ENCODE assay signal across 8 cellular contexts in the genomic region with DNA sequence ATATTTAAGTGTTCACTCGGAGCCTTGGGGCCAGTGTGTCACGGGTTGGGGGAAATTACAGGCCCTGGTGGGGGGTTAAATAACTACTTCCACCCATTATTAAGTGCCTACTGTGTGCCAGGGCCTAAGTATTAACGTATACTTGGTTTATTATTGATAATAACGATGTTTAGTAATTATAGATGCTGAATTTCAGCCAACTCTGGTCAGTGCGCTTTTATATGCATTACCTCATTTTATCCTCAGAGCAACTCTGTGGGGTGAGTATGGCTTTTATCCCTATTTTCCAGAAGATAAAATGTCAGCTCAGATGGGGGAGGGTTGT. TPM values are rescaled to one million over a fixed set of nuclear protein-coding genes. Genes with fewer than 3 reads are reported as not detected.
DNase-seq lines count a peak whose midpoint lies in the region; ATAC-seq and TF ChIP-seq lines count a peak whose summit lies in the region.

No MANE protein-coding gene starts in this region.

- H3K9me2 ChIP-seq in PC-3 (replicated peaks; ENCODE audit: low read length) = no peaks in the 10 kb centered on the region

- WGBS in neuronal stem cell (ENCODE audit: extremely low coverage in 2 of 2, insufficient read length in 2 of 2, insufficient replicate concordance in 1 of 2), 2 donors = no CpG with 5 or more reads among the region's 5 CpGs

- peak overlapping the region in 1 of 3 donors; percentile 65 for H3K27ac Mint-ChIP-seq in CD4-positive, CD25-positive, alpha-beta regulatory T cell

- H2BK120ac ChIP-seq in neuronal stem cell (ENCODE audit: low read depth, low read length) = no peak overlapping the region

- H3K4me2 ChIP-seq in PC-3 (ENCODE audit: low read length) (peak overlapping the region; percentile 97), neuronal stem cell (ENCODE audit: insufficient read depth, low read length, poor library complexity, severe bottlenecking) (peak overlapping the region; percentile 98)

- H2BK12ac ChIP-seq in neuronal stem cell (ENCODE audit: low read length) = no peak overlapping the region

- peak overlapping the region; percentile 90 for H3K18ac ChIP-seq in neuronal stem cell (ENCODE audit: low read length)

- H3K27ac ChIP-seq in CD4-positive, CD25-positive, alpha-beta regulatory T cell (ENCODE audit: insufficient read depth, low read length, poor library complexity, severe bottlenecking) = peak overlapping the region; percentile 73
- H3K27ac ChIP-seq in PC-3 (ENCODE audit: low read length) (peak overlapping the region; percentile 82), epithelial cell of prostate (peak overlapping the region; percentile 94), neuronal stem cell (replicated peaks; ENCODE audit: low read length) (no peak overlapping the region)

- no peak overlapping the region for H3K23ac ChIP-seq in neuronal stem cell (ENCODE audit: low read depth, low read length, poor library complexity)

- no peak for DNase-seq in CD4-positive, CD25-positive, alpha-beta regulatory T cell
- DNase-seq in PC-3 (no peak), epithelial cell of prostate (ENCODE audit: low read depth, low spot score) (no peak), neuronal stem cell (ENCODE audit: low spot score) (no peak), HuH-7 (ENCODE audit: low spot score) (no peak), HEK293T (ENCODE audit: extremely low spot score) (no peak), A172 (ENCODE audit: low spot score) (no peak)
- no peak for DNase-seq in activated CD4-positive, CD25-positive, alpha-beta regulatory T cell (lab: John Stamatoyannopoulos, UW)

- H3K4ac ChIP-seq in neuronal stem cell (ENCODE audit: low read length) = no peak overlapping the region

- no peaks in the 10 kb centered on the region for H3F3A ChIP-seq in PC-3 (ENCODE audit: low read length, unreplicated experiment)

- no peaks in the 10 kb centered on the region for H3K9me3 ChIP-seq in CD4-positive, CD25-positive, alpha-beta regulatory T cell (ENCODE audit: control insufficient read depth in 2 of 2, low read length in 2 of 2)
- H3K9me3 ChIP-seq in PC-3 (ENCODE audit: low read length) (no peaks in the 10 kb centered on the region), neuronal stem cell (replicated peaks in 1 of 2; ENCODE audit: control insufficient read depth in 2 of 2, insufficient read depth in 1 of 2, low read depth in 1 of 2, low read length in 2 of 2) (peaks cover 3 to 15% of the 10 kb centered on the region in 2 donors)

- H2AFZ ChIP-seq in PC-3 (ENCODE audit: low read length) = peak overlapping the region; percentile 100
- peak overlapping the region; percentile 99 for H2AFZ ChIP-seq in neuronal stem cell (ENCODE audit: low read length)

- H3K36me3 ChIP-seq in CD4-positive, CD25-positive, alpha-beta regulatory T cell (ENCODE audit: control insufficient read depth, insufficient read depth, low read length) = no peaks in the 10 kb centered on the region
- H3K36me3 ChIP-seq in PC-3 (ENCODE audit: low read depth, low read length) (no peaks in the 10 kb centered on the region), neuronal stem cell (replicated peaks in 1 of 2; ENCODE audit: control insufficient read depth in 2 of 2, insufficient read depth in 2 of 2, low read length in 2 of 2) (no peaks in the 10 kb centered on the region)

- H3K14ac ChIP-seq in neuronal stem cell (ENCODE audit: low read length) = no peak overlapping the region

- H4K20me1 ChIP-seq in PC-3 (ENCODE audit: low read length) = peaks cover 17% of the 10 kb centered on the region; the same call in 1 of the 2 replicates

- no peak for TF ChIP-seq CTCF in PC-3 (conservative IDR thresholded peaks at IDR 0.05; ENCODE audit: low read depth, low read length)

- no peak overlapping the region for H4K8ac ChIP-seq in neuronal stem cell (ENCODE audit: low read depth, low read length)

- H3K9me3 Mint-ChIP-seq in CD4-positive, CD25-positive, alpha-beta regulatory T cell = no peaks in the 10 kb centered on the region

- CTCF ChIA-PET in PC-3 (lab: Charles Lee) = no interaction called here
- CTCF ChIA-PET in HEK293T (lab: Yijun Ruan, JAX) = interaction anchor here (1.0 kb wide), 1 partner anchor 43 kb away, joined by 6 read pairs; no protein-coding TSS in a partner anchor

- H4K91ac ChIP-seq in neuronal stem cell (ENCODE audit: low read depth, low read length, poor library complexity) = no peak overlapping the region

- H3K4me1 Mint-ChIP-seq in CD4-positive, CD25-positive, alpha-beta regulatory T cell = peaks cover 5 to 42% (median 27%) of the 10 kb centered on the region in 4 donors

- H3K4me3 ChIP-seq in CD4-positive, CD25-positive, alpha-beta regulatory T cell (ENCODE audit: low read depth, low read length) = peak overlapping the region; percentile 63
- peak overlapping the region; percentile 87 for H3K4me3 ChIP-seq in PC-3 (ENCODE audit: low read length)
- H3K4me3 ChIP-seq in neuronal stem cell (ENCODE audit: low read length in 2 of 2) = peak overlapping the region; percentile 59 to 84

- H2AK5ac ChIP-seq in neuronal stem cell (ENCODE audit: low read depth, low read length) = no peak overlapping the region

- intact Hi-C loops in PC-3 (cut with micrococcal nuclease) = loop anchor here (1.0 kb wide), 1 partner anchor 24 kb away; no protein-coding TSS in a partner anchor

- no peaks in the 10 kb centered on the region for H3K36me3 Mint-ChIP-seq in CD4-positive, CD25-positive, alpha-beta regulatory T cell

- H3K4me3 Mint-ChIP-seq in CD4-positive, CD25-positive, alpha-beta regulatory T cell = peak overlapping the region; percentile 63 to 94 (median 70)

- H3K9ac ChIP-seq in PC-3 (ENCODE audit: low read length) (peak overlapping the region; percentile 89), neuronal stem cell (ENCODE audit: low read depth, low read length, poor library complexity) (no peak overlapping the region)

- no peak overlapping the region for H2BK15ac ChIP-seq in neuronal stem cell (ENCODE audit: low read length)

- no peaks in the 10 kb centered on the region for H3K79me1 ChIP-seq in neuronal stem cell (ENCODE audit: low read depth, low read length)

- BruUV-seq in PC-3 (replicated peaks; lab: Mats Ljungman, UMichigan) = no TSS peak

- peaks cover 6% of the 10 kb centered on the region for H3K27me3 Mint-ChIP-seq in CD4-positive, CD25-positive, alpha-beta regulatory T cell

- no peak overlapping the region for H2BK5ac ChIP-seq in neuronal stem cell (ENCODE audit: low read length)

- POLR2A ChIA-PET in PC-3 (lab: Charles Lee; ENCODE audit: unreplicated experiment) (no interaction called here), HEK293T (lab: Yijun Ruan, JAX) (interaction anchor here (1.0 kb wide), 1 partner anchor 63 kb away, joined by 3 read pairs; no protein-coding TSS in a partner anchor)

- peaks cover 40% of the 10 kb centered on the region for H3K79me2 ChIP-seq in PC-3 (ENCODE audit: low read length)

- no peaks in the 10 kb centered on the region for H3K27me3 ChIP-seq in CD4-positive, CD25-positive, alpha-beta regulatory T cell (ENCODE audit: control insufficient read depth, insufficient read depth, low read length)
- H3K27me3 ChIP-seq in PC-3 (ENCODE audit: low read length) (no peaks in the 10 kb centered on the region), neuronal stem cell (ENCODE audit: control insufficient read depth in 3 of 3, insufficient read depth in 3 of 3, low read depth in 1 of 3, low read length in 3 of 3) (peaks cover 0 to 65% (median 20%) of the 10 kb centered on the region in 3 experiments)

- no peak for ATAC-seq in CD4-positive, CD25-positive, alpha-beta regulatory T cell (ENCODE audit: low read depth in 2 of 2)
- no peak for ATAC-seq in PC-3

- peaks cover 35% of the 10 kb centered on the region for H3K4me1 ChIP-seq in CD4-positive, CD25-positive, alpha-beta regulatory T cell (ENCODE audit: control insufficient read depth, insufficient read depth, low read length, poor library complexity, severe bottlenecking)
- peaks cover 18% of the 10 kb centered on the region for H3K4me1 ChIP-seq in PC-3 (ENCODE audit: insufficient read depth, low read length)
- H3K4me1 ChIP-seq in neuronal stem cell (ENCODE audit: control insufficient read depth in 2 of 2, insufficient read depth in 1 of 2, low read depth in 1 of 2, low read length in 2 of 2) = peaks cover 11 to 13% of the 10 kb centered on the region in 2 donors

TF ChIP-seq in HEK293T, 16 proteins besides CTCF, POLR2A, EP300 and RAD21 (continues in another document):
- TF ChIP-seq FOXK2 (IDR thresholded peaks at IDR 0.05) (no peak), LEF1 (IDR thresholded peaks at IDR 0.05; ENCODE audit: borderline replicate concordance) (no peak), CTBP1 (IDR thresholded peaks at IDR 0.05; ENCODE audit: borderline replicate concordance) (no peak), ZNF384 (IDR thresholded peaks at IDR 0.05) (no peak), BHLHE40 (IDR thresholded peaks at IDR 0.05; ENCODE audit: borderline replicate concordance) (no peak), L3MBTL2 (conservative IDR thresholded peaks at IDR 0.05) (no peak), SUZ12 (IDR thresholded peaks at IDR 0.05) (no peak), NFRKB (IDR thresholded peaks at IDR 0.05) (no peak), HDGF (IDR thresholded peaks at IDR 0.05; ENCODE audit: borderline replicate concordance) (no peak), TARDBP (IDR thresholded peaks at IDR 0.05) (no peak), FOXM1 (IDR thresholded peaks at IDR 0.05; ENCODE audit: borderline replicate concordance) (no peak), SP1 (IDR thresholded peaks at IDR 0.05) (no peak), ELF4 (IDR thresholded peaks at IDR 0.05) (no peak), ARNT (IDR thresholded peaks at IDR 0.05) (no peak), FOXA1 (IDR thresholded peaks at IDR 0.05) (no peak)

RNA-seq across cellular contexts. Expression of gene RAB11FIP5, which starts 0.8 kb away (rescaled TPM):
- 30.8 TPM for total RNA-seq in CD4-positive, CD25-positive, alpha-beta regulatory T cell
- polyA plus RNA-seq in CD4-positive, CD25-positive, alpha-beta regulatory T cell = 10 to 100 TPM; 15.4 to 24.0 (median 19.7) TPM
- total RNA-seq in PC-3 (2014; rRNA removed) = 26.6 and 36.9 TPM in 2 replicates
- 8.1 TPM for polyA plus RNA-seq in neuronal stem cell (2013, experiment 1 of 2)
- polyA plus RNA-seq in neuronal stem cell (2013, experiment 2 of 2) = 7.9 TPM
- total RNA-seq in A172 (2014; rRNA removed; shearing (Covaris generic)) = 52.2 and 58.8 TPM in 2 replicates

RNA-seq across cellular contexts. Expression of gene SFXN5, which starts 42.1 kb away (rescaled TPM):
- 8.0 TPM for total RNA-seq in CD4-positive, CD25-positive, alpha-beta regulatory T cell
- polyA plus RNA-seq in CD4-positive, CD25-positive, alpha-beta regulatory T cell = 1 to 10 TPM; 1.0 to 2.0 (median 1.7) TPM
- 22.0 and 30.7 TPM in 2 replicates for total RNA-seq in PC-3 (2014; rRNA removed)
- 2.9 TPM for polyA plus RNA-seq in neuronal stem cell (2013, experiment 1 of 2)
- polyA plus RNA-seq in neuronal stem cell (2013, experiment 2 of 2) = 3.1 TPM
- total RNA-seq in A172 (2014; rRNA removed; shearing (Covaris generic)) = 17.5 and 33.4 TPM in 2 replicates
